Comparison of ENCODE assay signal across 24 cellular contexts in genomic region chr4:98334461-98334860, GRCh38.
DNase-seq lines count a peak whose midpoint lies in the region; ATAC-seq, FAIRE-seq and TF ChIP-seq lines count a peak whose summit lies in the region.
"Had no signal": no experiment of that assay in that cellular context is flagged by ENCODE, and none has a peak within 500 bp of the region (broad histone marks: within the 10 kb centered on the region; RNA-seq: fewer than 3 reads in every experiment).

No MANE protein-coding gene starts in this region.

- H3K9me3 Mint-ChIP-seq in endodermal cell = peaks cover 37% of the 10 kb centered on the region

- WGBS in HUES64 = 52% methylated on average over 3 of the region's 5 CpGs
- 67 to 85% methylated on average over 3 to 5 of the region's 5 CpGs for WGBS in endodermal cell (ENCODE audit: insufficient coverage in 1 of 2, insufficient read length in 1 of 2), 2 experiments

- no peak overlapping the region for H3K4me3 Mint-ChIP-seq in endodermal cell
- H3K4me3 Mint-ChIP-seq: B cell; CD8-positive, alpha-beta T cell had no signal

- H3K4me1 ChIP-seq in HAP-1 = peaks cover 7% of the 10 kb centered on the region
- H3K4me1 ChIP-seq in HUES64 (ENCODE audit: insufficient read depth, low read length) = peaks cover 25% of the 10 kb centered on the region
- no peaks in the 10 kb centered on the region for H3K4me1 ChIP-seq in endodermal cell (ENCODE audit: control insufficient read depth, insufficient read depth, low read length)
- H3K4me1 ChIP-seq: BLaER1, Caco-2 had no signal

- H3K4me1 Mint-ChIP-seq in endodermal cell = peaks cover 5% of the 10 kb centered on the region

- H3K36me3 ChIP-seq in HAP-1 (replicated peaks) = no peaks in the 10 kb centered on the region; the same call in 1 of the 2 replicates
- peaks cover 10% of the 10 kb centered on the region; the same call in 1 of the 2 replicates for H3K36me3 ChIP-seq in HUES64 (ENCODE audit: insufficient read depth, low read length)
- H3K36me3 ChIP-seq in endodermal cell (ENCODE audit: control insufficient read depth, insufficient read depth, low read length) = peaks cover 12% of the 10 kb centered on the region

- TF ChIP-seq CTCF in D721Med (IDR thresholded peaks at IDR 0.05; ENCODE audit: insufficient read depth, missing control alignments) = no peak
- TF ChIP-seq CTCF in endodermal cell (conservative IDR thresholded peaks at IDR 0.05) = no peak
- TF ChIP-seq CTCF in coronary artery (IDR thresholded peaks at IDR 0.05) = no peak

- peak; percentile 32 for FAIRE-seq in D721Med (lab: Jason Lieb, UNC)
- FAIRE-seq: GM12878, GM19239, H54 had no signal

- DNase-seq in D721Med (ENCODE audit: insufficient read length, low spot score) (no peak), HAP-1 (ENCODE audit: low spot score in 2 of 2) (peak; percentile 37 to 93), endodermal cell (no peak), inferior parietal cortex (ENCODE audit: extremely low spot score) (no peak), cortex of kidney (lab: John Stamatoyannopoulos, UW) (no peak), coronary artery (ENCODE audit: low spot score) (no peak)
- DNase-seq: Caco-2; CD4-positive, CD25-positive, alpha-beta regulatory T cell; CD8-positive, alpha-beta T cell; DMS 273 treated with DMSO at 0.1 percent for 48 hours; DMS79; EL; GDM1; GM23248 had no signal

- ATAC-seq in HG03469 (IDR thresholded peaks at IDR 0.05; ENCODE audit: unreplicated experiment) = no peak
- ATAC-seq: CD8-positive, alpha-beta T cell; GM12878; HCT116 had no signal

- H3K27ac Mint-ChIP-seq in endodermal cell = no peak overlapping the region
- H3K27ac Mint-ChIP-seq: B cell; CD4-positive, CD25-positive, alpha-beta regulatory T cell; CD8-positive, alpha-beta T cell had no signal

- H3K36me3 Mint-ChIP-seq in endodermal cell (ENCODE audit: low read depth) = peaks cover 37% of the 10 kb centered on the region

- H3K9ac ChIP-seq in HUES64 (ENCODE audit: low read depth, low read length) (no peak overlapping the region), endodermal cell (ENCODE audit: extremely low read depth, low read length, poor library complexity, severe bottlenecking) (no peak overlapping the region)
- H3K9ac ChIP-seq: BLaER1, GM23248 had no signal

- H3K4me3 ChIP-seq in HAP-1 = no peak overlapping the region
- no peak overlapping the region for H3K4me3 ChIP-seq in HUES64 (ENCODE audit: low read length)
- H3K4me3 ChIP-seq in endodermal cell (ENCODE audit: low read length) = peak overlapping the region; percentile 44
- H3K4me3 ChIP-seq in coronary artery = no peak overlapping the region
- H3K4me3 ChIP-seq: BLaER1, GM12878, GM23248 had no signal

- H3K27me3 ChIP-seq in HAP-1 (ENCODE audit: low read depth) (no peaks in the 10 kb centered on the region), HUES64 (ENCODE audit: insufficient read depth, low read length) (no peaks in the 10 kb centered on the region), endodermal cell (ENCODE audit: control insufficient read depth, insufficient read depth, low read length, poor library complexity, severe bottlenecking) (no peaks in the 10 kb centered on the region)
- H3K27me3 ChIP-seq: BLaER1 had no signal

- H3K27ac ChIP-seq in HUES64 (ENCODE audit: low read depth, low read length) (peak overlapping the region; percentile 65; the same call in 1 of the 2 replicates), endodermal cell (ENCODE audit: low read depth, low read length) (no peak overlapping the region), coronary artery (no peak overlapping the region)
- H3K27ac ChIP-seq: 22Rv1, BLaER1, C4-2B, GM23248 had no signal

- H3K27me3 Mint-ChIP-seq in endodermal cell (ENCODE audit: insufficient read depth) = no peaks in the 10 kb centered on the region
- H3K27me3 Mint-ChIP-seq: B cell; CD4-positive, CD25-positive, alpha-beta regulatory T cell had no signal

- H3K9me3 ChIP-seq in HAP-1 (peaks cover 4% of the 10 kb centered on the region; the same call in 1 of the 2 replicates), HUES64 (ENCODE audit: insufficient read depth, low read depth, low read length) (peaks cover 31% of the 10 kb centered on the region), endodermal cell (ENCODE audit: control insufficient read depth, low read length) (peaks cover 36% of the 10 kb centered on the region)
- H3K9me3 ChIP-seq: Caco-2 had no signal

- in situ Hi-C loops in HAP-1 (cut with MboI; ENCODE audit: low sequenced_read_pairs) = no loop called here

Comparison
In these comparisons a context has a peak if more than half of its experiments do, and no peak if none do; other contexts are left out.
1. DNase-seq: peak in HAP-1 (2 of 2); none in D721Med (single experiment), endodermal cell (single experiment), inferior parietal cortex (single experiment), cortex of kidney (single experiment) and coronary artery (single experiment).